In the genomic region with DNA sequence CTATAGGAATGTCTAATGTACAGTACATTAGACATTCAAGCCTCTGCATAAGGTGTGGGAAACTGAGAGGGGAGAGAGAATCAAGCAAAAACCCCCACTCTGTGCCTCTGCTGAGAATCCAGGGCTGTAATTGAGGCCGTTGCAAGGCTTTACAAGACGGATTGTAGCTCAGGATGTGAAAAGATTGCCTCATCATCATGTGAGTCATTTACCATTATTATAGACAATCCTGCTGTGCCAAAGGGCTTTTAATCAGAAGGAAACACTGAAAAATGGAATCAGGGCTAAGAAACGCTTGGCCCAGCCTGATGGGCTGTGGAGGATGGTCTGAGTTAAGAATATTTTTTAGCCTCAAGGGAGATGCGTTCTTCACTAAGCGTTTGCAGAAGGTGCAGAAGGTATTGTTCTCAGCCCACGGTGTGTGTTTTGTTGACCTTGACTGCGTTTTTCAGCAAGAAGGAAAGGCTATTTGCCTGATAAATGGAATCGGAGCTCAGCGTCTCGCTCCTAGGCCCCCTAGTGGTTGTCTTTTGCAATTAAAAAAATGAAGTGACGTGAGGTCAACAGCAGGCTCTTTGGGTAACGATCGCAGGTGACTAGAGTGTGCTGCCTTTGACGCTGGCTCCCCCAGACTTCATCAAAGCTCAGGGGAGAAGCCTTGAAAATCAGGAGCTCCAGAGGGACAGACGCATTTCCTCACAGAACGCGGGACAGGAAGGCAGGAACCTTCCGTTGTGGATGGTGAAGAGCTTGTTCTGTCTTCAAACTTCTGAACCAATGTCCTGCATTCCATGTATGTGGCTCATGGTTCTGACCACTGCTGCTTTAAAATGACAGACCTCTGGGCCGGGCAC, we compare ENCODE assay signal across 8 cellular contexts. TPM values are rescaled to one million over a fixed set of nuclear protein-coding genes. Genes with fewer than 3 reads are reported as not detected.
DNase-seq lines count a peak whose midpoint lies in the region; ATAC-seq and TF ChIP-seq lines count a peak whose summit lies in the region.

No MANE protein-coding gene starts in this region.

- H3K4me3 ChIP-seq in GM23248 (peak overlapping the region; percentile 76), NT2/D1 (ENCODE audit: insufficient read length, low read depth) (no peak overlapping the region), right atrium auricular region (peak overlapping the region; percentile 10 to 36)

- no peaks in the 10 kb centered on the region for H3K27me3 Mint-ChIP-seq in Calu3 (ENCODE audit: unreplicated experiment)
- no peaks in the 10 kb centered on the region for H3K27me3 Mint-ChIP-seq in activated naive CD8-positive, alpha-beta T cell treated with anti-CD3 and anti-CD28 coated beads, Interleukin-2, amount 50 U/mL, for 24 hours

- H3K4me1 ChIP-seq in GM23248 (ENCODE audit: insufficient read depth), result peaks cover 5% of the 10 kb centered on the region; the same call in 1 of the 2 replicates
- H3K4me1 ChIP-seq in NT2/D1 (ENCODE audit: insufficient read depth, insufficient read length), result peaks cover 5% of the 10 kb centered on the region
- peaks cover 0 to 13% of the 10 kb centered on the region in 2 donors for H3K4me1 ChIP-seq in right atrium auricular region

- no peaks in the 10 kb centered on the region for H3K9me2 ChIP-seq in GM23248 (ENCODE audit: insufficient read depth)

- intact Hi-C loops in Calu3 (cut with micrococcal nuclease; ENCODE audit: unreplicated experiment), result loop anchor here (2.0 kb wide), 1 partner anchor 260 kb away; a partner anchor contains a TSS
- intact Hi-C loops in sciatic nerve (cut with DNase I), result no loop called here

- H3K27me3 ChIP-seq in GM23248 (replicated peaks; ENCODE audit: insufficient read depth), result no peaks in the 10 kb centered on the region
- peaks cover 2% of the 10 kb centered on the region for H3K27me3 ChIP-seq in NT2/D1 (ENCODE audit: insufficient read depth, insufficient read length)
- H3K27me3 ChIP-seq in right atrium auricular region, result no peaks in the 10 kb centered on the region

- DNase-seq in Calu3, result peak; percentile 59
- peak; percentile 96 for DNase-seq in GM23248
- no peak for DNase-seq in NT2/D1 (ENCODE audit: low read depth, low spot score)
- peak; percentile 59 for DNase-seq in activated naive CD8-positive, alpha-beta T cell treated with anti-CD3 and anti-CD28 coated beads, Interleukin-2, amount 50 U/mL, for 24 hours
- DNase-seq in right atrium auricular region (ENCODE audit: low spot score), result no peak
- DNase-seq in sciatic nerve (ENCODE audit: low spot score), result peak; percentile 61
- no peak for DNase-seq in DMS53 treated with DMSO at 0.1 percent for 48 hours (lab: John Stamatoyannopoulos, UW; ENCODE audit: unreplicated experiment)
- no peak for DNase-seq in COR-L47 (lab: John Stamatoyannopoulos, UW)

- H3K9ac ChIP-seq in GM23248, result peak overlapping the region; percentile 98
- H3K9ac ChIP-seq in NT2/D1 (ENCODE audit: insufficient read length, low read depth), result peak overlapping the region; percentile 62

- H2AFZ ChIP-seq in GM23248, result peak overlapping the region; percentile 85

- in situ Hi-C loops in GM23248 (cut with MboI), result loop anchor here (10.0 to 25.0 kb wide), 2 partner anchors 172 to 630 kb away; a partner anchor contains a TSS

- WGBS in GM23248 (ENCODE audit: low coverage in 1 of 2, low lambda C conversion rate in 2 of 2, missing lambda C conversion rate in 2 of 2), 2 experiments, result 5 to 7% methylated on average over 19 of the region's 19 CpGs

- TF ChIP-seq CTCF in Calu3 (IDR thresholded peaks at IDR 0.05; ENCODE audit: unreplicated experiment) (peak; percentile 48), right atrium auricular region (IDR thresholded peaks at IDR 0.05) (peak; percentile 68 to 91)

- peak; percentile 68 for ATAC-seq in activated naive CD8-positive, alpha-beta T cell treated with anti-CD3 and anti-CD28 coated beads, Interleukin-2, amount 50 U/mL, for 24 hours
- ATAC-seq in sciatic nerve, result peak; percentile 92

- H3K79me2 ChIP-seq in GM23248 (ENCODE audit: insufficient read depth), result no peaks in the 10 kb centered on the region

- H3K9me3 ChIP-seq in GM23248 (ENCODE audit: low read depth) (no peaks in the 10 kb centered on the region), NT2/D1 (ENCODE audit: insufficient read depth, low read length) (no peaks in the 10 kb centered on the region), right atrium auricular region (no peaks in the 10 kb centered on the region)

- H3K27ac Mint-ChIP-seq in Calu3 (ENCODE audit: unreplicated experiment), result peak overlapping the region; percentile 95
- H3K27ac Mint-ChIP-seq in activated naive CD8-positive, alpha-beta T cell treated with anti-CD3 and anti-CD28 coated beads, Interleukin-2, amount 50 U/mL, for 24 hours, result peak overlapping the region; percentile 97

- peaks cover 8% of the 10 kb centered on the region for H3K36me3 Mint-ChIP-seq in Calu3 (ENCODE audit: insufficient read depth, unreplicated experiment)
- H3K36me3 Mint-ChIP-seq in activated naive CD8-positive, alpha-beta T cell treated with anti-CD3 and anti-CD28 coated beads, Interleukin-2, amount 50 U/mL, for 24 hours (ENCODE audit: low read depth), result no peaks in the 10 kb centered on the region

- CTCF ChIA-PET in Calu3 (lab: Charles Lee), result interaction anchor here (0.6 to 2.1 kb wide), 9 partner anchors 8 to 465 kb away, joined by 3 to 9 read pairs (median 4); a partner anchor contains a TSS

- H3K27ac ChIP-seq in GM23248, result peak overlapping the region; percentile 100
- H3K27ac ChIP-seq in right atrium auricular region, result peak overlapping the region; percentile 40 to 47

- H3F3A ChIP-seq in GM23248 (ENCODE audit: insufficient read depth), result peaks cover 17% of the 10 kb centered on the region

- H3K36me3 ChIP-seq in GM23248 (ENCODE audit: low read depth), result no peaks in the 10 kb centered on the region
- no peaks in the 10 kb centered on the region for H3K36me3 ChIP-seq in NT2/D1 (ENCODE audit: insufficient read depth, insufficient read length, low read length)
- no peaks in the 10 kb centered on the region for H3K36me3 ChIP-seq in right atrium auricular region

- H3K9me3 Mint-ChIP-seq in Calu3 (ENCODE audit: low read depth, unreplicated experiment), result no peaks in the 10 kb centered on the region
- H3K9me3 Mint-ChIP-seq in activated naive CD8-positive, alpha-beta T cell treated with anti-CD3 and anti-CD28 coated beads, Interleukin-2, amount 50 U/mL, for 24 hours, result no peaks in the 10 kb centered on the region

- H3K4me2 ChIP-seq in GM23248 (ENCODE audit: unreplicated experiment), result peak overlapping the region; percentile 94

- H3K4me3 Mint-ChIP-seq in Calu3 (ENCODE audit: low read depth, unreplicated experiment), result peak overlapping the region; percentile 55
- peak overlapping the region; percentile 80 for H3K4me3 Mint-ChIP-seq in activated naive CD8-positive, alpha-beta T cell treated with anti-CD3 and anti-CD28 coated beads, Interleukin-2, amount 50 U/mL, for 24 hours

- peaks cover 17% of the 10 kb centered on the region for H3K4me1 Mint-ChIP-seq in Calu3 (ENCODE audit: low read depth, unreplicated experiment)
- peaks cover 66% of the 10 kb centered on the region for H3K4me1 Mint-ChIP-seq in activated naive CD8-positive, alpha-beta T cell treated with anti-CD3 and anti-CD28 coated beads, Interleukin-2, amount 50 U/mL, for 24 hours

- no peaks in the 10 kb centered on the region for H4K20me1 ChIP-seq in GM23248 (ENCODE audit: insufficient read depth)

- no TSS peak for BruUV-seq in Calu3 (replicated peaks; lab: Mats Ljungman, UMichigan)

RNA-seq across cellular contexts. Expression of a gene that starts 18.1 kb away (rescaled TPM):
- not detected in 2 replicates for total RNA-seq in Calu3 (2022)
- total RNA-seq in GM23248 (2014; rRNA removed; shearing (Covaris generic)), result 0.51 and 0.97 TPM in 2 replicates
- polyA plus RNA-seq in GM23248 (2016; fragmentation: Nextera tagmentation; extraction: Ambion mirVana), result 0.41 and 1.2 TPM in 2 replicates
- not detected for total RNA-seq in right atrium auricular region
- not detected for total RNA-seq in sciatic nerve

Comparison
In these comparisons a context has a peak if more than half of its experiments do, and no peak if none do; other contexts are left out.
1. DNase-seq: peak in Calu3 (single experiment), GM23248 (single experiment), activated naive CD8-positive, alpha-beta T cell treated with anti-CD3 and anti-CD28 coated beads, Interleukin-2, amount 50 U/mL, for 24 hours (single experiment) and sciatic nerve (single experiment); none in NT2/D1 (single experiment), right atrium auricular region (single experiment), DMS53 treated with DMSO at 0.1 percent for 48 hours (single experiment) and COR-L47 (single experiment).